21 cellular contexts compared by ENCODE assay signal in the genomic region with DNA sequence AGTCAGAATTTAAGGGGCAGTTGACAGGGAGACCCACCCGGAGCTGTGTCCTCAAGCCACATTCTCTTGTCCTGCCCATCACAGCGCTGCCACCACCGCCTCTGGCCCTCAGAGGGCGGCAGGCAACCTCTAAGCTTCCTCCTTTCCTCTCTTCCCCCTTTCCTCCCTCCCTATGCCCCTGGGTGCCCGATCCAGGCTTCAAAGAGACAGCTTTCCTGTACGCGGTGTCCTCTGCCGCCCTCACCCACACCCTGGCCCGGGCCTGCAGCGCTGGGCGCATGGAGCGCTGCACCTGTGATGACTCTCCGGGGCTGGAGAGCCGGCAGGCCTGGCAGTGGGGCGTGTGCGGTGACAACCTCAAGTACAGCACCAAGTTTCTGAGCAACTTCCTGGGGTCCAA. TPM values are rescaled to one million over a fixed set of nuclear protein-coding genes. Genes with fewer than 3 reads are reported as not detected.
DNase-seq lines count a peak whose midpoint lies in the region; ATAC-seq and TF ChIP-seq lines count a peak whose summit lies in the region.
"Had no signal": no experiment of that assay in that cellular context is flagged by ENCODE, and none has a peak within 500 bp of the region (broad histone marks: within the 10 kb centered on the region; RNA-seq: fewer than 3 reads in every experiment).

No MANE protein-coding gene starts in this region.

- TF ChIP-seq CTCF in left ventricle myocardium inferior (IDR thresholded peaks at IDR 0.05; ENCODE audit: borderline replicate concordance) (no peak), chondrocyte (IDR thresholded peaks at IDR 0.05) (no peak)

- intact Hi-C loops in Right ventricle myocardium superior (cut with DNase I) (no loop called here), left ventricle myocardium inferior (cut with micrococcal nuclease) (no loop called here)

- H3K36me3 Mint-ChIP-seq in chondrocyte (ENCODE audit: low read depth): no peaks in the 10 kb centered on the region
- H3K36me3 Mint-ChIP-seq: CD8-positive, alpha-beta memory T cell; T-cell had no signal

- no peak overlapping the region for H3K27ac Mint-ChIP-seq in chondrocyte (ENCODE audit: unreplicated experiment)
- H3K27ac Mint-ChIP-seq: T-cell had no signal

- H3K9me3 ChIP-seq in left ventricle myocardium inferior (replicated peaks): no peaks in the 10 kb centered on the region
- H3K9me3 ChIP-seq: HAP-1, SK-N-SH had no signal

- H3K27me3 ChIP-seq in left ventricle myocardium inferior (ENCODE audit: low read depth): no peaks in the 10 kb centered on the region

- H3K4me3 ChIP-seq in left ventricle myocardium inferior: no peak overlapping the region
- H3K4me3 ChIP-seq: HAP-1 had no signal

- peaks cover 5% of the 10 kb centered on the region for H3K4me1 ChIP-seq in left ventricle myocardium inferior
- H3K4me1 ChIP-seq: HAP-1 had no signal

- H3K36me3 ChIP-seq in left ventricle myocardium inferior: no peaks in the 10 kb centered on the region
- H3K36me3 ChIP-seq: HAP-1 had no signal

- H3K4me1 Mint-ChIP-seq in chondrocyte (ENCODE audit: low read depth): no peaks in the 10 kb centered on the region

- H3K27me3 Mint-ChIP-seq in chondrocyte (ENCODE audit: low read depth): peaks cover under 1% of the 10 kb centered on the region
- H3K27me3 Mint-ChIP-seq: T-cell had no signal

- no peaks in the 10 kb centered on the region for H3K9me3 Mint-ChIP-seq in chondrocyte (ENCODE audit: low read depth)
- H3K9me3 Mint-ChIP-seq: CD8-positive, alpha-beta memory T cell; T-cell had no signal

- ATAC-seq in Right ventricle myocardium superior (ENCODE audit: poor library complexity) (no peak), GM19328 (IDR thresholded peaks at IDR 0.05; ENCODE audit: unreplicated experiment) (no peak)
- ATAC-seq: T-cell had no signal

- peak; percentile 53 for DNase-seq in Right ventricle myocardium superior
- DNase-seq in left ventricle myocardium inferior: no peak
- peak; percentile 6 for DNase-seq in MV-4-11 (lab: John Stamatoyannopoulos, UW)
- peak; percentile 83 for DNase-seq in chondrocyte (ENCODE audit: low spot score)
- DNase-seq in GF-D8 (lab: John Stamatoyannopoulos, UW): no peak
- DNase-seq in nucleus accumbens (lab: John Stamatoyannopoulos, UW): no peak
- DNase-seq: C1 segment of cervical spinal cord; CD8-positive, alpha-beta memory T cell; DMS79; IMR-90; NCI-H1105 treated with DMSO at 0.1 percent for 48 hours; NCI-H187; NCI-H2171; NCI-H446; SHP77 treated with DMSO at 0.1 percent for 48 hours; SK-N-SH; T-cell had no signal

- no peak overlapping the region for H3K27ac ChIP-seq in left ventricle myocardium inferior (replicated peaks)

- no peak overlapping the region for H3K4me3 Mint-ChIP-seq in chondrocyte (ENCODE audit: unreplicated experiment)
- H3K4me3 Mint-ChIP-seq: T-cell had no signal

RNA-seq across cellular contexts. Expression of a gene that starts 23.5 kb away (rescaled TPM):
- 0.13 TPM for total RNA-seq in Right ventricle myocardium superior
- total RNA-seq in left ventricle myocardium inferior: 0.85 TPM
- total RNA-seq in chondrocyte: not detected in 3 replicates
- total RNA-seq: A673; CD8-positive, alpha-beta memory T cell; IMR-90; MCF 10A; T-cell had no signal

RNA-seq across cellular contexts. Expression of a gene that starts 48.1 kb away (rescaled TPM):
- total RNA-seq in Right ventricle myocardium superior (32.0 TPM), left ventricle myocardium inferior (41.9 TPM), chondrocyte (56.5 to 77.7 TPM (median 58.8 TPM) in 3 replicates)

RNA-seq across cellular contexts. Expression of a gene that starts 56.4 kb away (rescaled TPM):
- total RNA-seq in Right ventricle myocardium superior (0.91 TPM), left ventricle myocardium inferior (0.96 TPM), chondrocyte (4.1 to 5.2 TPM (median 4.9 TPM) in 3 replicates)
- total RNA-seq: CD8-positive, alpha-beta memory T cell had no signal

Comparison
In these comparisons a context has a peak if more than half of its experiments do, and no peak if none do; other contexts are left out.
1. DNase-seq: peak in Right ventricle myocardium superior (single experiment), MV-4-11 (single experiment) and chondrocyte (single experiment); none in left ventricle myocardium inferior (single experiment), GF-D8 (single experiment) and nucleus accumbens (0 of 56).